8 cellular contexts compared by ENCODE assay signal in genomic region chrX:65706041-65706828, GRCh38. TPM values are rescaled to one million over a fixed set of nuclear protein-coding genes. Genes with fewer than 3 reads are reported as not detected.
DNase-seq lines count a peak whose midpoint lies in the region; FAIRE-seq and TF ChIP-seq lines count a peak whose summit lies in the region.

No MANE protein-coding gene starts in this region.

- BruUV-seq in MCF 10A (replicated peaks; lab: Mats Ljungman, UMichigan), result TSS peak; percentile 48

- intact Hi-C loops in MCF 10A (cut with micrococcal nuclease) (no loop called here), vagina (cut with DNase I) (loop anchor here (10.0 kb wide), 1 partner anchor 111 kb away; no protein-coding TSS in a partner anchor)

- H3K79me2 ChIP-seq in mesendoderm (ENCODE audit: control insufficient read depth, insufficient read depth, low read length), result peaks cover 43% of the 10 kb centered on the region

- H3K4me3 Mint-ChIP-seq in MCF 10A (ENCODE audit: unreplicated experiment) (no peak overlapping the region), type B pancreatic cell (no peak overlapping the region)

- no peaks in the 10 kb centered on the region for H3K27me3 Mint-ChIP-seq in MCF 10A (ENCODE audit: insufficient read depth, unreplicated experiment)
- H3K27me3 Mint-ChIP-seq in type B pancreatic cell, result no peaks in the 10 kb centered on the region

- H3K27me3 ChIP-seq in mesendoderm (ENCODE audit: insufficient read depth, low read length, poor library complexity) (no peaks in the 10 kb centered on the region), vagina (no peaks in the 10 kb centered on the region)

- peaks cover 2% of the 10 kb centered on the region for H3K4me1 ChIP-seq in mesendoderm (ENCODE audit: control insufficient read depth, low read depth, low read length)
- peaks cover 42% of the 10 kb centered on the region for H3K4me1 ChIP-seq in vagina

- POLR2A ChIA-PET in MCF 10A (lab: Yijun Ruan, JAX), result interaction anchor here (0.5 to 2.0 kb wide), 12 partner anchors 14 to 757 kb away, joined by 3 to 18 read pairs (median 4); partner anchors contain the start of gene MSN

- H3K9ac ChIP-seq in mesendoderm (ENCODE audit: low read length), result no peak overlapping the region

- H3K18ac ChIP-seq in mesendoderm (ENCODE audit: low read length), result no peak overlapping the region

- H2BK120ac ChIP-seq in mesendoderm (ENCODE audit: low read depth, low read length), result no peak overlapping the region

- H3K23ac ChIP-seq in mesendoderm (ENCODE audit: low read length), result no peak overlapping the region

- no peak overlapping the region for H3K4ac ChIP-seq in mesendoderm (ENCODE audit: low read depth, low read length)

- H3K36me3 ChIP-seq in mesendoderm (ENCODE audit: control insufficient read depth, insufficient read depth, low read length) (no peaks in the 10 kb centered on the region), vagina (no peaks in the 10 kb centered on the region)

- no peak overlapping the region for H2BK5ac ChIP-seq in mesendoderm (ENCODE audit: low read length)

- CTCF ChIA-PET in MCF 10A (lab: Yijun Ruan, JAX), result interaction anchor here (0.6 to 4.5 kb wide), 8 partner anchors 12 to 298 kb away, joined by 3 to 40 read pairs (median 4); no protein-coding TSS in a partner anchor

- no peaks in the 10 kb centered on the region for H3K79me1 ChIP-seq in mesendoderm (ENCODE audit: low read length)

- H3K4me2 ChIP-seq in mesendoderm (ENCODE audit: low read length), result no peak overlapping the region

- H4K8ac ChIP-seq in mesendoderm (ENCODE audit: low read depth, low read length), result no peak overlapping the region

- peak; percentile 91 for FAIRE-seq in H54 (lab: Jason Lieb, UNC)

- TF ChIP-seq CTCF in MCF 10A (IDR thresholded peaks at IDR 0.05; ENCODE audit: unreplicated experiment) (no peak), vagina (IDR thresholded peaks at IDR 0.05) (no peak), type B pancreatic cell (conservative IDR thresholded peaks at IDR 0.05) (no peak)

- no peak overlapping the region for H3K4me3 ChIP-seq in mesendoderm (ENCODE audit: low read length)
- H3K4me3 ChIP-seq in vagina, result no peak overlapping the region

- H3K27ac Mint-ChIP-seq in MCF 10A (ENCODE audit: low read depth, unreplicated experiment) (peak overlapping the region; percentile 82), type B pancreatic cell (no peak overlapping the region)

- H2AK5ac ChIP-seq in mesendoderm (ENCODE audit: low read length), result no peak overlapping the region

- no peak overlapping the region for H3K56ac ChIP-seq in mesendoderm (ENCODE audit: low read length)

- TF ChIP-seq POLR2A in H54 (IDR thresholded peaks at IDR 0.05; ENCODE audit: low read depth, low read length), result no peak
- no peak for TF ChIP-seq POLR2A in vagina (IDR thresholded peaks at IDR 0.05)

- DNase-seq in COLO829 (ENCODE audit: low spot score) (peak; percentile 57), H54 (ENCODE audit: insufficient read length, low spot score) (peak; percentile 67), RPMI7951 (ENCODE audit: low read depth) (peak; percentile 96), MCF 10A (ENCODE audit: unreplicated experiment) (peak; percentile 90), mesendoderm (peak; percentile 69), vagina (ENCODE audit: extremely low spot score in 2 of 2) (no peak), type B pancreatic cell (ENCODE audit: extremely low spot score, unreplicated experiment) (no peak), DMS153 (lab: John Stamatoyannopoulos, UW) (no peak)

- H3K36me3 Mint-ChIP-seq in MCF 10A (ENCODE audit: insufficient read depth, unreplicated experiment), result peaks cover 7% of the 10 kb centered on the region
- no peaks in the 10 kb centered on the region for H3K36me3 Mint-ChIP-seq in type B pancreatic cell

- peaks cover 6% of the 10 kb centered on the region for H3K9me3 Mint-ChIP-seq in MCF 10A (ENCODE audit: unreplicated experiment)
- H3K9me3 Mint-ChIP-seq in type B pancreatic cell, result peaks cover 6% of the 10 kb centered on the region

- H3K27ac ChIP-seq in mesendoderm (ENCODE audit: low read depth, low read length) (peak overlapping the region; percentile 19), vagina (peak overlapping the region; percentile 79)

- no peak overlapping the region for H2BK15ac ChIP-seq in mesendoderm (replicated peaks; ENCODE audit: low read depth)

- H4K5ac ChIP-seq in mesendoderm (ENCODE audit: low read length), result no peak overlapping the region

- no peaks in the 10 kb centered on the region for H3K9me3 ChIP-seq in vagina

- WGBS in mesendoderm (ENCODE audit: extremely low coverage, insufficient coverage, low lambda C conversion rate), result no CpG with 5 or more reads among the region's 5 CpGs

- H3K4me1 Mint-ChIP-seq in MCF 10A (ENCODE audit: insufficient read depth, unreplicated experiment) (peaks cover 36% of the 10 kb centered on the region), type B pancreatic cell (ENCODE audit: unreplicated experiment) (no peaks in the 10 kb centered on the region)

RNA-seq across cellular contexts. Expression of gene MSN, which starts 38.8 kb away (rescaled TPM):
- 389 and 461 TPM in 2 replicates for total RNA-seq in RPMI7951 (2014; rRNA removed; shearing (Covaris generic))
- total RNA-seq in MCF 10A (2022), result 224 and 278 TPM in 2 replicates
- polyA plus RNA-seq in mesendoderm (2013, experiment 1 of 2), result 135 TPM
- 137 TPM for polyA plus RNA-seq in mesendoderm (2013, experiment 2 of 2)
- 192 TPM for total RNA-seq in vagina
- total RNA-seq in type B pancreatic cell (ENCODE audit: low replicate concordance), result 16.7 and 80.7 TPM in 2 replicates

Comparison
In these comparisons a context has a peak if more than half of its experiments do, and no peak if none do; other contexts are left out.
1. DNase-seq: peak in COLO829 (single experiment), H54 (single experiment), RPMI7951 (single experiment), MCF 10A (single experiment) and mesendoderm (single experiment); none in vagina (0 of 2), type B pancreatic cell (single experiment) and DMS153 (single experiment).